In the genomic region with DNA sequence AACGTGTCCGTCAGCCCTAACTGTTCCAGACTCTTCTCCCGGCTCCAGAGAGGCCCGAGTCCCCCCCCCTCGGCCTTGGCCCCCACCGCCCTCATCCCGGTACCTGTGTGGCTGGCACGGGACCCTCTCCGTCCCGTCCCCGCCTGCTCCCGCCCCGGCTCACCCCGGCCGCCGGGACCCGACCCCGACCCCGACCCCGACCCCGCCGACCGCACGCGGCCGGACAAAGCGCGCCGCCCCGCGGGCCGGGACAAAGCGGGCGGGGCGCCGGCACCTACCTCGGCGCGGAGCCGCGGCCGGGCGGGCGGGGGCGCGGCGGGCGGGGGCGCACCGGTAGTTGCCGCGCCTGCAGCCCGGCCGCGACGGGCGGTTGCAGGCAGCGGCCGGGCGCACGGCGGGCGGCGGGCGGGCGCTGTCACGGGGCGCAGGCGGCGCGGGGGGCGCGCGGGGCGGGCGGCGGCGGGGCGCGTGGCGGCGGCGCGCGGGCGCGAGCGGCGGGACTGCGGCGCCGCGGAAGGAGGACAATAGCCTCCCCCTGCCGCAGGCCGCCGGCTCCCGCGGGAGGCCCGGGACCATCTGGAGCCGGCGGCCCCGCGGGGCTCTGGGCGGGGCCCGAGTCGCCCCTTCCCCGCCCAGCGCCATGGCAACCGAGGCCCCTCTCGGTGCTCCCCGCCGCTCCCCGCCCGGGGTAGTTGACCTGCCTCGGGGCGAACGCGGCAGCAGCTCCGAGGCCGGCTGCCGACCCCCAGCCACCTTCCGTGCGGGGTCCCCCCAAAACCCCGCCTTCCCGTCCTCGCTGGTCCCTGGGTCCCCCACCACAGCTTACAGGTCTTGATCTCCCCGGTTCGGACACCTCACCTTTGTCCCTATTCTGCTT, we compare ENCODE assay signal across 8 cellular contexts. TPM values are rescaled to one million over a fixed set of nuclear protein-coding genes. Genes with fewer than 3 reads are reported as not detected.
DNase-seq lines count a peak whose midpoint lies in the region; ATAC-seq and TF ChIP-seq lines count a peak whose summit lies in the region.

No MANE protein-coding gene starts in this region.

- peaks cover 41% of the 10 kb centered on the region for H3K27me3 Mint-ChIP-seq in mesothelial cell of epicardium (ENCODE audit: low read depth)

- H3K4me3 Mint-ChIP-seq in mesothelial cell of epicardium, result peak overlapping the region; percentile 82

- TF ChIP-seq CTCF in mesothelial cell of epicardium (IDR thresholded peaks at IDR 0.05; ENCODE audit: unreplicated experiment), result no peak

- H3K36me3 Mint-ChIP-seq in mesothelial cell of epicardium, result no peaks in the 10 kb centered on the region

- H3K4me1 Mint-ChIP-seq in mesothelial cell of epicardium, result peaks cover 28% of the 10 kb centered on the region

- no peaks in the 10 kb centered on the region for H3K9me3 Mint-ChIP-seq in mesothelial cell of epicardium

- DNase-seq in GM03348 (ENCODE audit: low spot score) (peak; percentile 35), NAMALWA (ENCODE audit: low spot score) (peak; percentile 19), cerebellum (ENCODE audit: low spot score) (peak; percentile 67), mesothelial cell of epicardium (ENCODE audit: low spot score in 2 of 2, unreplicated experiment in 2 of 2) (no peak), midbrain (lab: John Stamatoyannopoulos, UW) (no peak)

- ATAC-seq in GM19452 (IDR thresholded peaks at IDR 0.05; ENCODE audit: unreplicated experiment) (no peak), GM21367 (IDR thresholded peaks at IDR 0.05; ENCODE audit: unreplicated experiment) (no peak), GM21717 (IDR thresholded peaks at IDR 0.05; ENCODE audit: unreplicated experiment) (no peak)

- H3K27ac Mint-ChIP-seq in mesothelial cell of epicardium, result peak overlapping the region; percentile 79

RNA-seq across cellular contexts. Expression of a gene that starts 0.9 kb away (rescaled TPM):
- 93.8 TPM for total RNA-seq in cerebellum
- 62.0 to 63.4 TPM (median 62.4 TPM) in 3 replicates for total RNA-seq in mesothelial cell of epicardium

RNA-seq across cellular contexts. Expression of a gene that starts 50.4 kb away (rescaled TPM):
- 73.9 TPM for total RNA-seq in cerebellum
- 38.7 to 40.7 TPM (median 39.6 TPM) in 3 replicates for total RNA-seq in mesothelial cell of epicardium

Comparison
In these comparisons a context has a peak if more than half of its experiments do, and no peak if none do; other contexts are left out.
1. DNase-seq: peak in GM03348 (single experiment), NAMALWA (single experiment) and cerebellum (single experiment); none in mesothelial cell of epicardium (0 of 2) and midbrain (single experiment).